Comparison of ENCODE assay signal across 10 cellular contexts in the genomic region with DNA sequence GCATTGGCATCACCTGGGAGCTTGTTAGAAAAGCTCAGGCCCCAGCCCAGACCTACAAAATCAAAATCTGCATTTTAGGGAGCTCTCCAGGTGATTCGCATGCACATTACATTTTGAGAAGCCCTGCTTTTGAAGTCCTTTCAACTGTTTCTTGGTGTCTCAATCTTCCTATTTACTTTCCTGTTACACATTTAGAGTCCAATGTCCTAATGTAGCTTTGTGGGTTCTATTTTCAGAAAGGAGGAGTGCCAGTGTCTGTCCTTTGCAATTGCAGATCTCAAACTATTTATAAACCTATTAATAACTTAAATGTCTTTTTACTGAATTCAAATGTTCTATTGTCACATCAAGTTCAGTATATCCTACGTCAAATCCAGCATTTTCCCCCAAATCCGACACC. TPM values are rescaled to one million over a fixed set of nuclear protein-coding genes. Genes with fewer than 3 reads are reported as not detected.
"Had no signal": no experiment of that assay in that cellular context is flagged by ENCODE, and none has a peak within 500 bp of the region (broad histone marks: within the 10 kb centered on the region; RNA-seq: fewer than 3 reads in every experiment).

No MANE protein-coding gene starts in this region.

- H3K9ac ChIP-seq: GM23248 had no signal

- H3K9me3 ChIP-seq: HAP-1 had no signal

- H3K4me3 ChIP-seq: GM23248, HAP-1, K562 had no signal

- H3K27ac ChIP-seq: GM23248, HL-60 had no signal

- H3K4me1 ChIP-seq: HAP-1 had no signal

- DNase-seq: GM23248, GOT3, H7, HFFc6, IMR-90 had no signal

- H3K36me3 ChIP-seq: HAP-1 had no signal

- FAIRE-seq: K562 had no signal

- ATAC-seq: HCT116, K562 had no signal

- H2AFZ ChIP-seq: GM23248 had no signal

RNA-seq across cellular contexts. Expression of gene MYRIP, which starts 27.8 kb away (rescaled TPM):
- total RNA-seq: H4, IMR-90, K562 had no signal
- polyA plus RNA-seq: IMR-90 had no signal
